ENCODE assay signal across 1 cellular context in the genomic region with DNA sequence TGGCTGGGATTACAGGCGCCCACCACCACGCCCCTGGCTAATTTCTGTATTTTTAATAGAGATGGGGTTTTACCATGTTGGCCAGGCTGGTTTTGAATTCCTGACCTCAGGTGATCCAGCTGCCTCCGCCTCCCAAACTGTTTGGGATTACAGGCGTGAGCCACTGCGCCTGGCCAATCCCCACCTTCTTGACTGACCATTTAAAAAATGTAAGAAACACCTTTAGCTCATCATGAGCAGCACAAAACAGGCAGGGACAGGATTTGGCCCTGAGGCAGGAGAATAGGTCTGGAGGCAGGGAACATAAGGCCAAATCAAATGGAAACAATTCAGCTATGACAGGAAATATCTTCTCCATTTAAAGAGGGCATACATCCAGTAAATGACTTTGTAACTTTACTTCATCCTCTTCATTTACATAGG.
TF ChIP-seq lines count a peak whose summit lies in the region.

No MANE protein-coding gene starts in this region.

TF ChIP-seq in HepG2, 621 proteins besides CTCF, POLR2A, EP300 and RAD21:
- no peak for TF ChIP-seq MEIS2 (CRISPR knock-in tag; IDR thresholded peaks at IDR 0.05)
- TF ChIP-seq YY1 (IDR thresholded peaks at IDR 0.05; ENCODE audit: insufficient read depth, insufficient replicate concordance, low read depth, low read length), result no peak
- TF ChIP-seq ZBTB7B (CRISPR knock-in tag; IDR thresholded peaks at IDR 0.05), result no peak
- no peak for TF ChIP-seq ZNF678 (CRISPR knock-in tag; IDR thresholded peaks at IDR 0.05)
- TF ChIP-seq ZFY (CRISPR knock-in tag; IDR thresholded peaks at IDR 0.05), result no peak
- TF ChIP-seq NFYB (CRISPR knock-in tag; IDR thresholded peaks at IDR 0.05), result no peak
- no peak for TF ChIP-seq KLF15 (CRISPR knock-in tag; IDR thresholded peaks at IDR 0.05; ENCODE audit: borderline replicate concordance)
- no peak for TF ChIP-seq KDM6A (CRISPR knock-in tag; IDR thresholded peaks at IDR 0.05; ENCODE audit: low read depth)
- TF ChIP-seq, protein P1, sequence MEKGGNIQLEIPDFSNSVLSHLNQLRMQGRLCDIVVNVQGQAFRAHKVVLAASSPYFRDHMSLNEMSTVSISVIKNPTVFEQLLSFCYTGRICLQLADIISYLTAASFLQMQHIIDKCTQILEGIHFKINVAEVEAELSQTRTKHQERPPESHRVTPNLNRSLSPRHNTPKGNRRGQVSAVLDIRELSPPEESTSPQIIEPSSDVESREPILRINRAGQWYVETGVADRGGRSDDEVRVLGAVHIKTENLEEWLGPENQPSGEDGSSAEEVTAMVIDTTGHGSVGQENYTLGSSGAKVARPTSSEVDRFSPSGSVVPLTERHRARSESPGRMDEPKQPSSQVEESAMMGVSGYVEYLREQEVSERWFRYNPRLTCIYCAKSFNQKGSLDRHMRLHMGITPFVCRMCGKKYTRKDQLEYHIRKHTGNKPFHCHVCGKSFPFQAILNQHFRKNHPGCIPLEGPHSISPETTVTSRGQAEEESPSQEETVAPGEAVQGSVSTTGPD (CRISPR knock-in tag; IDR thresholded peaks at IDR 0.05), result no peak
- TF ChIP-seq SYNCRIP (IDR thresholded peaks at IDR 0.05; ENCODE audit: insufficient read depth, low read depth, low read length), result no peak
- TF ChIP-seq ZNF749 (CRISPR knock-in tag; IDR thresholded peaks at IDR 0.05; ENCODE audit: borderline replicate concordance), result no peak
- TF ChIP-seq RBFOX2 (IDR thresholded peaks at IDR 0.05; ENCODE audit: low read depth, low read length), result no peak
- TF ChIP-seq TMF1 (CRISPR knock-in tag; IDR thresholded peaks at IDR 0.05; ENCODE audit: low read depth), result no peak
- TF ChIP-seq ZSCAN12 (CRISPR knock-in tag; IDR thresholded peaks at IDR 0.05), result no peak
- no peak for TF ChIP-seq AFF4 (CRISPR knock-in tag; IDR thresholded peaks at IDR 0.05)
- no peak for TF ChIP-seq DPF2 (CRISPR knock-in tag; IDR thresholded peaks at IDR 0.05; ENCODE audit: borderline replicate concordance, low read depth)
- no peak for TF ChIP-seq NR3C1 (CRISPR knock-in tag; IDR thresholded peaks at IDR 0.05)
- no peak for TF ChIP-seq ZFP62 (CRISPR knock-in tag; IDR thresholded peaks at IDR 0.05)
- no peak for TF ChIP-seq ZNF484 (CRISPR knock-in tag; IDR thresholded peaks at IDR 0.05; ENCODE audit: borderline replicate concordance, low read depth)
TF ChIP-seq in HepG2: peak in this region for 0.
